Comparison of ENCODE assay signal across 30 cellular contexts in the genomic region with DNA sequence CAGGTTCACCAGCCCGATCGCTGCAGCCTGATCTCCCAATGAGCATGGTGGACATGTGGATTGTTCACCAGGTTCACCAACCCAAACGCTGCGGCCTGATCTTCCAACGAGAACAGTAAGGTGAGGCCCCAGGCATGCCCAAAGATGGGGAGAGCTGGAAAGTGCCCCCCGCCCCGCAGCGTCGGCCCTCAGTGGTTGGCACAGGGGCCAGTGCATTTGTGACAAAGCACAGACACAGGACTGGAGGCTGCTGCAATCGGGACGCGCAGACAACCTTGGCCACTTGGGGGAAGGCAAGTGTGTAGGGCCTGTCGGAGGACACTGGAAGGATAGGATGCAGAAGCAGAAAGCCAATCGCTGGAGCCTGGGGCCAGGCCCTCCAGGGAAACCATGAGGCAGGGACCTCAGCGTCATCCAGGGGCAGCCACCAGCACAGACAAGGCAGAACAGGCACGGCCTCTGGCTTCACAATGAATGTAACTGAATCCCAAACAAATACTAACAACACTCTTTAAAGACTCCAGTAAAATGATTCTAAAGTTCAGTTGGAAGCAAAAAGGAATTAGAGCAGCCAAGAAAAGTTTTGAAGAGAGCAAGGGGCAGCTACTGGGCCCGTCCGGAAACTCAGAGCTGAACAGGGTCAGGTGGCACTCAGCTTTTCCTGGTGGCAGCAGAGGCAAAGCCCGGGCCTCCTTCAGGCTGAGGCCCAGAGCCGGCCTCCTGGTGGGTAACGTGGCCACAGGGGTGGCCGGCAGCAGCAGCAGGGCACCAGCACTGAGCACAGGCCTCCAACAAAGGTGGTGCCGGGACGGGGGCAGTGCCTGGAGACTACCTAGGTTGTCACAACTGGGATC. TPM values are rescaled to one million over a fixed set of nuclear protein-coding genes. Genes with fewer than 3 reads are reported as not detected.
DNase-seq lines count a peak whose midpoint lies in the region; ATAC-seq and TF ChIP-seq lines count a peak whose summit lies in the region.
"Had no signal": no experiment of that assay in that cellular context is flagged by ENCODE, and none has a peak within 500 bp of the region (broad histone marks: within the 10 kb centered on the region; RNA-seq: fewer than 3 reads in every experiment).

No MANE protein-coding gene starts in this region.

- no peak for ATAC-seq in GM21423 (IDR thresholded peaks at IDR 0.05; ENCODE audit: unreplicated experiment)
- no peak for ATAC-seq in HG02763 (IDR thresholded peaks at IDR 0.05; ENCODE audit: unreplicated experiment)
- no peak for ATAC-seq in CD4-positive, alpha-beta T cell (ENCODE audit: poor library complexity)
- ATAC-seq: natural killer cell had no signal

- DNase-seq in D341Med (ENCODE audit: low spot score) (peak; percentile 36), RWPE1 (ENCODE audit: low spot score) (no peak), endodermal cell (peak; percentile 62), neuronal stem cell (ENCODE audit: low spot score) (no peak)
- no peak for DNase-seq in CD4-positive, alpha-beta T cell
- DNase-seq: activated CD4-positive, alpha-beta T cell treated with anti-CD3 and anti-CD28 coated beads, Interleukin-2, amount 50 U/mL, for 1 hour; activated naive CD8-positive, alpha-beta T cell treated with anti-CD3 and anti-CD28 coated beads for 36 hours; C1 segment of cervical spinal cord; Caco-2; DMS79; dorsolateral prefrontal cortex; GF-D8; hypothalamus; left ventricle myocardium inferior; natural killer cell; NCI-H146; NCI-H2107; NCI-H446 treated with DMSO at 0.1 percent for 48 hours; NCI-H82; RPMI8226; spleen; transverse colon had no signal

- no peak overlapping the region for H2BK120ac ChIP-seq in neuronal stem cell (ENCODE audit: low read depth, low read length)

- H3K36me3 Mint-ChIP-seq in endodermal cell (ENCODE audit: low read depth), result peaks cover 4% of the 10 kb centered on the region
- H3K36me3 Mint-ChIP-seq in CD4-positive, alpha-beta T cell (ENCODE audit: low read depth), result peaks cover 18% of the 10 kb centered on the region
- H3K36me3 Mint-ChIP-seq: activated naive CD8-positive, alpha-beta T cell treated with anti-CD3 and anti-CD28 coated beads for 36 hours had no signal

- no peak overlapping the region for H2BK5ac ChIP-seq in neuronal stem cell (ENCODE audit: low read length)

- H3K9me3 Mint-ChIP-seq in endodermal cell, result no peaks in the 10 kb centered on the region
- no peaks in the 10 kb centered on the region for H3K9me3 Mint-ChIP-seq in CD4-positive, alpha-beta T cell
- H3K9me3 Mint-ChIP-seq: activated naive CD8-positive, alpha-beta T cell treated with anti-CD3 and anti-CD28 coated beads for 36 hours; natural killer cell; T-helper 2 cell treated with Interferon-gamma antibody and Interleukin-4, amounts not matched to agents 5 μg/mL and 100 μg/mL, for 36 hours had no signal

- CTCF ChIA-PET in RWPE1 (lab: Yijun Ruan, JAX), result no interaction called here
- CTCF ChIA-PET in CD4-positive, alpha-beta T cell (lab: Charles Lee), result no interaction called here

- H3K79me1 ChIP-seq in neuronal stem cell (ENCODE audit: low read depth, low read length), result peaks cover 23% of the 10 kb centered on the region

- H3K4me3 ChIP-seq in endodermal cell (ENCODE audit: low read length) (no peak overlapping the region), neuronal stem cell (ENCODE audit: low read length in 2 of 2) (no peak overlapping the region)
- H3K4me3 ChIP-seq: dorsolateral prefrontal cortex, HAP-1, left ventricle myocardium inferior, ovary, SK-N-MC, spleen, transverse colon had no signal

- TF ChIP-seq CTCF in RWPE1 (conservative IDR thresholded peaks at IDR 0.05; ENCODE audit: low read depth), result no peak
- peak; percentile 25 for TF ChIP-seq CTCF in endodermal cell (conservative IDR thresholded peaks at IDR 0.05)
- no peak for TF ChIP-seq CTCF in CD4-positive, alpha-beta T cell (IDR thresholded peaks at IDR 0.05)

- H4K91ac ChIP-seq in neuronal stem cell (ENCODE audit: low read depth, low read length, poor library complexity), result no peak overlapping the region

- H3K27me3 ChIP-seq in endodermal cell (ENCODE audit: control insufficient read depth, insufficient read depth, low read length, poor library complexity, severe bottlenecking) (no peaks in the 10 kb centered on the region), neuronal stem cell (ENCODE audit: control insufficient read depth in 3 of 3, insufficient read depth in 3 of 3, low read depth in 1 of 3, low read length in 3 of 3) (no peaks in the 10 kb centered on the region)
- H3K27me3 ChIP-seq in CD4-positive, alpha-beta T cell (ENCODE audit: control insufficient read depth, insufficient read depth, low read length), result no peaks in the 10 kb centered on the region
- H3K27me3 ChIP-seq: dorsolateral prefrontal cortex, ovary, spleen, transverse colon had no signal

- no peak overlapping the region for H2AK5ac ChIP-seq in neuronal stem cell (ENCODE audit: low read depth, low read length)

- WGBS in endodermal cell (ENCODE audit: insufficient coverage in 1 of 2, insufficient read length in 1 of 2), 2 experiments, result 88 to 90% methylated on average over 19 to 24 of the region's 24 CpGs
- no CpG with 5 or more reads among the region's 24 CpGs for WGBS in neuronal stem cell (ENCODE audit: extremely low coverage in 2 of 2, insufficient read length in 2 of 2, insufficient replicate concordance in 1 of 2), 2 donors

- H3K4me1 ChIP-seq in endodermal cell (ENCODE audit: control insufficient read depth, insufficient read depth, low read length) (peaks cover 3% of the 10 kb centered on the region), neuronal stem cell (ENCODE audit: control insufficient read depth in 2 of 2, insufficient read depth in 1 of 2, low read depth in 1 of 2, low read length in 2 of 2) (peaks cover 0 to 3% of the 10 kb centered on the region in 2 donors)
- H3K4me1 ChIP-seq: Caco-2, HAP-1, transverse colon had no signal

- peak overlapping the region; percentile 44 for H3K4ac ChIP-seq in neuronal stem cell (ENCODE audit: low read length)

- H3K36me3 ChIP-seq in endodermal cell (ENCODE audit: control insufficient read depth, insufficient read depth, low read length) (peaks cover 7% of the 10 kb centered on the region), neuronal stem cell (replicated peaks in 1 of 2; ENCODE audit: control insufficient read depth in 2 of 2, insufficient read depth in 2 of 2, low read length in 2 of 2) (peaks cover 0 to 3% of the 10 kb centered on the region in 2 donors)
- H3K36me3 ChIP-seq: HAP-1, left ventricle myocardium inferior, ovary, transverse colon had no signal

- H3K4me1 Mint-ChIP-seq in endodermal cell, result peaks cover 4% of the 10 kb centered on the region
- H3K4me1 Mint-ChIP-seq in CD4-positive, alpha-beta T cell (ENCODE audit: low read depth), result peaks cover 39% of the 10 kb centered on the region

- H3K4me3 Mint-ChIP-seq in endodermal cell, result no peak overlapping the region
- no peak overlapping the region for H3K4me3 Mint-ChIP-seq in CD4-positive, alpha-beta T cell
- H3K4me3 Mint-ChIP-seq: activated naive CD8-positive, alpha-beta T cell treated with anti-CD3 and anti-CD28 coated beads for 36 hours; natural killer cell; T-helper 2 cell treated with Interferon-gamma antibody and Interleukin-4, amounts not matched to agents 5 μg/mL and 100 μg/mL, for 36 hours had no signal

- H3K27ac ChIP-seq in RWPE1, result peak overlapping the region; percentile 9; the same call in 1 of the 2 replicates
- no peak overlapping the region for H3K27ac ChIP-seq in endodermal cell (ENCODE audit: low read depth, low read length)
- H3K27ac ChIP-seq in neuronal stem cell (replicated peaks; ENCODE audit: low read length), result no peak overlapping the region
- no peak overlapping the region for H3K27ac ChIP-seq in CD4-positive, alpha-beta T cell (ENCODE audit: low read depth, low read length)
- H3K27ac ChIP-seq: HL-60, left ventricle myocardium inferior, ovary, SK-N-MC, spleen, transverse colon, VCaP had no signal

- H2BK12ac ChIP-seq in neuronal stem cell (ENCODE audit: low read length), result no peak overlapping the region

- H2AFZ ChIP-seq in neuronal stem cell (ENCODE audit: low read length), result no peak overlapping the region

- peak overlapping the region; percentile 65 for H3K23ac ChIP-seq in neuronal stem cell (ENCODE audit: low read depth, low read length, poor library complexity)

- peak overlapping the region; percentile 17 for H3K18ac ChIP-seq in neuronal stem cell (ENCODE audit: low read length)

- H2BK15ac ChIP-seq in neuronal stem cell (ENCODE audit: low read length), result no peak overlapping the region

- H3K4me2 ChIP-seq in neuronal stem cell (ENCODE audit: insufficient read depth, low read length, poor library complexity, severe bottlenecking), result no peak overlapping the region

- H3K14ac ChIP-seq in neuronal stem cell (ENCODE audit: low read length), result peak overlapping the region; percentile 67

- intact Hi-C loops in CD4-positive, alpha-beta T cell (cut with DNase I, micrococcal nuclease), result no loop called here

- H4K8ac ChIP-seq in neuronal stem cell (ENCODE audit: low read depth, low read length), result no peak overlapping the region

- POLR2A ChIA-PET in RWPE1 (lab: Yijun Ruan, JAX; ENCODE audit: low non-redundant PET), result no interaction called here
- POLR2A ChIA-PET in CD4-positive, alpha-beta T cell (lab: Charles Lee), result no interaction called here

- H3K9me3 ChIP-seq in endodermal cell (ENCODE audit: control insufficient read depth, low read length) (no peaks in the 10 kb centered on the region), neuronal stem cell (replicated peaks in 1 of 2; ENCODE audit: control insufficient read depth in 2 of 2, insufficient read depth in 1 of 2, low read depth in 1 of 2, low read length in 2 of 2) (no peaks in the 10 kb centered on the region)
- H3K9me3 ChIP-seq in CD4-positive, alpha-beta T cell (ENCODE audit: control insufficient read depth, low read length), result no peaks in the 10 kb centered on the region
- H3K9me3 ChIP-seq: Caco-2, HAP-1, left ventricle myocardium inferior, ovary, spleen, transverse colon had no signal

- H3K27ac Mint-ChIP-seq in endodermal cell, result no peak overlapping the region
- H3K27ac Mint-ChIP-seq in CD4-positive, alpha-beta T cell, result no peak overlapping the region
- H3K27ac Mint-ChIP-seq: T-helper 2 cell treated with Interferon-gamma antibody and Interleukin-4, amounts not matched to agents 5 μg/mL and 100 μg/mL, for 36 hours had no signal

- no peaks in the 10 kb centered on the region for H3K27me3 Mint-ChIP-seq in endodermal cell (ENCODE audit: insufficient read depth)
- no peaks in the 10 kb centered on the region for H3K27me3 Mint-ChIP-seq in CD4-positive, alpha-beta T cell
- H3K27me3 Mint-ChIP-seq: activated naive CD8-positive, alpha-beta T cell treated with anti-CD3 and anti-CD28 coated beads for 36 hours had no signal

- H3K9ac ChIP-seq in endodermal cell (ENCODE audit: extremely low read depth, low read length, poor library complexity, severe bottlenecking), result no peak overlapping the region
- no peak overlapping the region for H3K9ac ChIP-seq in neuronal stem cell (ENCODE audit: low read depth, low read length, poor library complexity)

RNA-seq across cellular contexts. Expression of a gene that starts 13.3 kb away (rescaled TPM):
- 10 to 100 TPM; 37.0 to 44.5 TPM for total RNA-seq in endodermal cell
- 23.9 TPM for polyA plus RNA-seq in endodermal cell (2013, experiment 1 of 2)
- polyA plus RNA-seq in endodermal cell (2013, experiment 2 of 2), result 21.8 TPM
- 14.0 TPM for polyA plus RNA-seq in neuronal stem cell (2013, experiment 1 of 2)
- polyA plus RNA-seq in neuronal stem cell (2013, experiment 2 of 2), result 14.3 TPM
- total RNA-seq in CD4-positive, alpha-beta T cell, result 10 to 100 TPM; 77.4 to 77.7 TPM

RNA-seq across cellular contexts. Expression of a gene that starts 27.1 kb away (rescaled TPM):
- 100 to 1,000 TPM; 117 to 121 TPM for total RNA-seq in endodermal cell
- 83.2 TPM for polyA plus RNA-seq in endodermal cell (2013, experiment 1 of 2)
- polyA plus RNA-seq in endodermal cell (2013, experiment 2 of 2), result 79.9 TPM
- polyA plus RNA-seq in neuronal stem cell (2013, experiment 1 of 2), result 33.5 TPM
- polyA plus RNA-seq in neuronal stem cell (2013, experiment 2 of 2), result 32.3 TPM
- total RNA-seq in CD4-positive, alpha-beta T cell, result 10 to 100 TPM; 57.7 to 61.5 TPM

RNA-seq across cellular contexts. Expression of a gene that starts 39.1 kb away (rescaled TPM):
- total RNA-seq in endodermal cell, result 10 to 100 TPM; 21.8 to 26.9 TPM
- polyA plus RNA-seq in endodermal cell (2013, experiment 1 of 2), result 29.0 TPM
- 27.7 TPM for polyA plus RNA-seq in endodermal cell (2013, experiment 2 of 2)
- 10.8 TPM for polyA plus RNA-seq in neuronal stem cell (2013, experiment 1 of 2)
- polyA plus RNA-seq in neuronal stem cell (2013, experiment 2 of 2), result 10.4 TPM
- total RNA-seq in CD4-positive, alpha-beta T cell, result 10 to 100 TPM; 36.9 to 37.6 TPM

Comparison
In these comparisons a context has a peak if more than half of its experiments do, and no peak if none do; other contexts are left out.
1. DNase-seq: peak in D341Med (single experiment) and endodermal cell (single experiment); none in RWPE1 (single experiment), neuronal stem cell (single experiment) and CD4-positive, alpha-beta T cell (0 of 10).